In the genomic region with DNA sequence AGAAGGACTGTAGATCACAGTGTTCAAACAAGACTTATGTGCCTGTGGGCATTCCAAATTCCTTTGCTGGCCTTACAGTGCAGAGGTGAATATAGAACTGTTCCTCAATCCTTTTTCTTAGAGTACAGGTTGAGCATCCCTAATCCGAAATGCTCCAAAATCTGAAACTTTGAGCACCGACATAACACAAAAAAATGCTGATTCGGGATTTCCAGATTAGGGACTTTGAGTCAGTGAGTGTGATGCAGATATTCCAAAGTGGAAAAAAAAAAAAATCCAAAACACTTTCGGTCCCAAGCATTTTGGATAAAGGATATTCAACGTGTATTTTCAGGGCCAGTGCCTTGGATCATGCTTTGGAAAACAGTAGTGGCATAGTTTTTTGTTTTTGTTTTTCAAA, we compare ENCODE assay signal across 16 cellular contexts.
"Had no signal": no experiment of that assay in that cellular context is flagged by ENCODE, and none has a peak within 500 bp of the region (broad histone marks: within the 10 kb centered on the region; RNA-seq: fewer than 3 reads in every experiment).

No MANE protein-coding gene starts in this region.

- FAIRE-seq: endometrium had no signal

- H3K27me3 ChIP-seq: gastroesophageal sphincter, sigmoid colon, upper lobe of left lung, vagina had no signal

- H3K4me3 Mint-ChIP-seq: nephron progenitor cell; stimulated activated naive B cell treated with anti-CD40 and anti-IgM and Interleukin-4, amounts not matched to agents 10 μg/mL and 1 μg/mL and 100 μg/mL, for 72 hours; stimulated activated naive CD8-positive, alpha-beta T cell treated with anti-CD3 and anti-CD28 coated beads, Interleukin-15, amount 100 ng/mL, for 72 hours had no signal

- H3K27me3 Mint-ChIP-seq: stimulated activated naive B cell treated with anti-CD40 and anti-IgM and Interleukin-4, amounts not matched to agents 10 μg/mL and 1 μg/mL and 100 μg/mL, for 72 hours; stimulated activated naive CD8-positive, alpha-beta T cell treated with anti-CD3 and anti-CD28 coated beads, Interleukin-15, amount 100 ng/mL, for 72 hours had no signal

- DNase-seq: effector memory CD4-positive, alpha-beta T cell; glutamatergic neuron; mammary epithelial cell; nephron progenitor cell; sigmoid colon; stimulated activated CD4-positive, alpha-beta T cell treated with anti-CD3 and anti-CD28 coated beads, Interleukin-2, amount 100 ng/mL, for 24 hours; stimulated activated CD4-positive, alpha-beta T cell treated with anti-CD3 and anti-CD28 coated beads, Interleukin-4, amount 100 ng/mL, for 4 hours; stimulated activated naive B cell treated with anti-CD40 and anti-IgM and Interleukin-4, amounts not matched to agents 10 μg/mL and 1 μg/mL and 100 μg/mL, for 72 hours; stimulated activated naive CD8-positive, alpha-beta T cell treated with anti-CD3 and anti-CD28 coated beads, Interleukin-15, amount 100 ng/mL, for 72 hours; upper lobe of left lung had no signal

- H3K27ac ChIP-seq: skin epidermis, upper lobe of left lung, vagina had no signal

- H3K9me3 ChIP-seq: gastroesophageal sphincter, sigmoid colon, upper lobe of left lung, vagina had no signal

- H3K4me3 ChIP-seq: gastroesophageal sphincter, sigmoid colon, skin epidermis, upper lobe of left lung, vagina had no signal

- H3K27ac Mint-ChIP-seq: stimulated activated naive B cell treated with anti-CD40 and anti-IgM and Interleukin-4, amounts not matched to agents 10 μg/mL and 1 μg/mL and 100 μg/mL, for 72 hours; stimulated activated naive CD8-positive, alpha-beta T cell treated with anti-CD3 and anti-CD28 coated beads, Interleukin-15, amount 100 ng/mL, for 72 hours had no signal

- ATAC-seq: esophagus mucosa; gastroesophageal sphincter; left lobe of liver; stimulated activated naive B cell treated with anti-CD40 and anti-IgM and Interleukin-4, amounts not matched to agents 10 μg/mL and 1 μg/mL and 100 μg/mL, for 72 hours; stimulated activated naive CD8-positive, alpha-beta T cell treated with anti-CD3 and anti-CD28 coated beads, Interleukin-15, amount 100 ng/mL, for 72 hours had no signal

- H3K36me3 ChIP-seq: gastroesophageal sphincter, sigmoid colon, upper lobe of left lung, vagina had no signal

- H3K9me3 Mint-ChIP-seq: stimulated activated naive B cell treated with anti-CD40 and anti-IgM and Interleukin-4, amounts not matched to agents 10 μg/mL and 1 μg/mL and 100 μg/mL, for 72 hours; stimulated activated naive CD8-positive, alpha-beta T cell treated with anti-CD3 and anti-CD28 coated beads, Interleukin-15, amount 100 ng/mL, for 72 hours had no signal
